3 cellular contexts compared by ENCODE assay signal in the genomic region with DNA sequence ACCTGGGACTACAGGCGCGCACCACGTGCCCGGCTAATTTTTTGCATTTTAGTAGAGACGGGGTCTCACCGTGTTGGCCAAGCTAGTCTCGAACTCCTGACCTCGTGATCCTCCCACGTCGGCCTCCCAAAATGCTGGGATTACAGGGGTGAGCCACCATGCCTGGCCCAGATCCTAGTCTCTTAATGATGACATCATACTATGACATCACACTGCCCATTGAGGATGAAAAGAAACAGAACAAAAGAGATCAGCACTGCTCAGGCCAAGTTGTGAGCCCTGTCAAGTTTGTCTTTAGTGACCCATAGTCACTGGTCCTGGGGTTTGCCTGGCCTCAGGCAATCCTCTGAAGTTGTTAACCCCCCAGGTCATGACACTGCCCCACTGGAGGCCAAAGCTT.
A peak's percentile ranks its signal among the peaks of the same experiment; 100 is the strongest.
TF ChIP-seq lines count a peak whose summit lies in the region.

No MANE protein-coding gene starts in this region.

TF ChIP-seq in Ishikawa, 13 proteins besides CTCF, POLR2A, EP300 and RAD21:
- TF ChIP-seq CREB1 (IDR thresholded peaks at IDR 0.05; ENCODE audit: low read depth) = 0 out of 2 replicates have a peak, but pooled peaks have one; percentile 31
- no peak for TF ChIP-seq EGR1 (IDR thresholded peaks at IDR 0.05)
- TF ChIP-seq TAF1 (IDR thresholded peaks at IDR 0.05; ENCODE audit: low read depth) = no peak

TF ChIP-seq in GM12878, 131 proteins besides CTCF, POLR2A, EP300 and RAD21:
- TF ChIP-seq SPI1 (IDR thresholded peaks at IDR 0.05; ENCODE audit: borderline replicate concordance, insufficient read depth, low read depth, low read length) = no peak
- TF ChIP-seq BMI1 (IDR thresholded peaks at IDR 0.05; ENCODE audit: borderline replicate concordance) = no peak
- TF ChIP-seq RFX5 (IDR thresholded peaks at IDR 0.05; ENCODE audit: low read depth, low read length) = no peak
- peak; percentile 27; the same call in 1 of the 2 replicates for TF ChIP-seq ATF7 (IDR thresholded peaks at IDR 0.05; ENCODE audit: low read depth)

TF ChIP-seq in endothelial cell of umbilical vein, 7 proteins besides CTCF, POLR2A, EP300 and RAD21:
- no peak for TF ChIP-seq GATA2 (IDR thresholded peaks at IDR 0.05; ENCODE audit: insufficient read depth, insufficient read length, low read depth, low read length)
- TF ChIP-seq JUN (IDR thresholded peaks at IDR 0.05; ENCODE audit: borderline replicate concordance, insufficient read depth, insufficient read length, low read depth) = peak; percentile 26
